ENCODE assay signal across 1 cellular context in the genomic region with DNA sequence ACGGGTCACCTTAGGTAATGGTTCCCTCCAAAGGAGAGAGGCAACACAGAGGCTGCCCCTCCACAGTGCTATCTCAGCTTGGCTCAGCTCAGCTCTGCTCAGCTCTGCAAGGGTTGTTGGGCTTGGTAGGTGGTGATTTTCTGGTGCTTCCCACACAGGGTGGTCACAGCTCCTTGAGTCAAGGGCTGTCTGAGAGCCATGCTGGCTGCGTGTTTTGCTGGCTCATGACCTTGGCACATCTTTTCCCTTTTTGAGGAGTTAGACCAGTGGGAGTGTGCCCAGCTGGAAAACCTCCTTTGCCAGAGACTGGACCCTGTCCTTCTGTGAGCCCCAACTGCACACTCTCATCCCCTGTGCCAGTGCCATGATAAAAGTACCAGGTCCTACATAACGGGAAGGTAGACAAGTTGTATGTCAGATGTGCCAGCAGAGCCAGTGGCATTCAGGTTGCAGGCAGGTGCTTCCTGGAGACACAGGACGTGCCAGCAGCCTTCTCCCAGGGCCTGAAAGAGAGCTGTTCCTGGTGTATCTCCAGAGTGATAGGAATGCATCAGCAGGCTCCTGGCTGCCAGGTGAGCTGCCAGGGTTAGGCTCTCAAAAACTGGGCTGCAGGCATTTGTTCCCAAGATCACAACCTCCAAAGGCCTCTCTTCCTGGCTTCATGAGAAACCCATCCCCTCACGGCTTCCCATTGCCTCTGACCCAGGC.
TF ChIP-seq lines count a peak whose summit lies in the region.

No MANE protein-coding gene starts in this region.

TF ChIP-seq in WTC11, 78 proteins besides CTCF, POLR2A, EP300 and RAD21 (continued from another document):
- no peak for TF ChIP-seq STAT6 (CRISPR knock-in tag; conservative IDR thresholded peaks at IDR 0.05; ENCODE audit: low read depth)
